Comparison of ENCODE assay signal across 8 cellular contexts in the genomic region with DNA sequence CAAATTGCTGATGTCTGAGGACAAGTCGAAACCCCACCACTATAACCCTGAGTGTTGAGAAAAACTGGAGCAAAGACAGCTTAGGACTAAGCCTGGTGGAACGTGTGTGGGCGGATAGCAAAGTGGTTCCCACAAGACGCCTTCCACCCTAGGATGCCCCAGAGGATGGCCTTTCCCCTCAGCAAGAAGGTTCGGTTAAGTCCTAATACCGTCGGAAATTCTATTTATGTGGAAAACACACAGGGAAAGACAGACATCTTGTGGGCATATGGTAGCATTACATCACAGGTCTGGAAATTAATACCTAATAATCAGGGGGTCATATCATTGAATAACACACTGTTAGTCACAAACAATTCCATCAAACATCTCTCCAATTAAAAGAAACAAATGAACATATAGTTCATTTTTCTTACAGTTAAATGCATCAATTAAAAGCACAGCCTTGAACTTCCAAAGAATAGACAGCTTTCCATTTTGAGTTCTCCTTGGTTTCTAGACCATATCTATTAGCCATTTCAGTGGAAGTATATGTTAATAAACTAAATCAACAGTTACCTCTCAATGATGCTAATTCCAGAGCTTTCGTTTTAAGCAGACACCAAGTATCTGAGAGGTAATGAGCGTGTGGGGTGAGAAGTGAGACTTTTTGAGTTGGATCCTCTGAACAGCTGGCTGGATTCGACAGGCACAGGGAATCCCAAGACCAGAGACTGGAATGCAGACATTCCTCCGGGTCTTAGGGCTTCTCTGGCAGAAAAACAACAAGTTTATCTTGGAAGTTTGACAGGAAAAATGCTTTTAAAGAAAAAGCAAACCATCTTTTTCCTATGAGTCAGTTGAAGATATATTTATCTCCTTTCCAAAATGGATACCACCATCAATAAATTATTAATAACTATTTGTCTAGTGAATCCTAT. TPM values are rescaled to one million over a fixed set of nuclear protein-coding genes. Genes with fewer than 3 reads are reported as not detected.
DNase-seq lines count a peak whose midpoint lies in the region; ATAC-seq, FAIRE-seq and TF ChIP-seq lines count a peak whose summit lies in the region.

No MANE protein-coding gene starts in this region.

- peak overlapping the region in 1 of 2 donors; percentile 34 for H3K4me3 Mint-ChIP-seq in stimulated activated naive CD8-positive, alpha-beta T cell treated with anti-CD3 and anti-CD28 coated beads, Interleukin-15, amount 100 ng/mL, for 72 hours

- peak; percentile 26 for FAIRE-seq in GM18507 (lab: Jason Lieb, UNC)

- H3K9me3 Mint-ChIP-seq in stimulated activated naive CD8-positive, alpha-beta T cell treated with anti-CD3 and anti-CD28 coated beads, Interleukin-15, amount 100 ng/mL, for 72 hours = no peaks in the 10 kb centered on the region

- no peak overlapping the region for H3K4me3 ChIP-seq in body of pancreas
- H3K4me3 ChIP-seq in lower lobe of right lung = no peak overlapping the region

- H3K27me3 ChIP-seq in body of pancreas = no peaks in the 10 kb centered on the region
- H3K27me3 ChIP-seq in lower lobe of right lung (ENCODE audit: low read depth) = no peaks in the 10 kb centered on the region

- intact Hi-C loops in body of pancreas (cut with DNase I) (loop anchor here (5.0 to 10.0 kb wide), 2 partner anchors 277 to 545 kb away; a partner anchor contains a TSS), lower lobe of right lung (cut with DNase I) (loop anchor here (10.0 kb wide), 1 partner anchor 275 kb away; a partner anchor contains a TSS)

- TF ChIP-seq CTCF in body of pancreas (IDR thresholded peaks at IDR 0.05) = peak; percentile 18 to 89 (median 71)
- TF ChIP-seq CTCF in lower lobe of right lung (IDR thresholded peaks at IDR 0.05) = peak; percentile 58

- H3K36me3 ChIP-seq in body of pancreas (replicated peaks in 1 of 2; ENCODE audit: insufficient read depth in 1 of 2, low read depth in 2 of 2) (no peaks in the 10 kb centered on the region), lower lobe of right lung (no peaks in the 10 kb centered on the region)

- no peak overlapping the region for H3K27ac Mint-ChIP-seq in stimulated activated naive CD8-positive, alpha-beta T cell treated with anti-CD3 and anti-CD28 coated beads, Interleukin-15, amount 100 ng/mL, for 72 hours

- H3K4me1 ChIP-seq in body of pancreas = peaks cover 32% of the 10 kb centered on the region
- peaks cover 33% of the 10 kb centered on the region for H3K4me1 ChIP-seq in lower lobe of right lung

- H3K27me3 Mint-ChIP-seq in stimulated activated naive CD8-positive, alpha-beta T cell treated with anti-CD3 and anti-CD28 coated beads, Interleukin-15, amount 100 ng/mL, for 72 hours = no peaks in the 10 kb centered on the region

- H3K27ac ChIP-seq in body of pancreas = no peak overlapping the region
- no peak overlapping the region for H3K27ac ChIP-seq in lower lobe of right lung

- ATAC-seq in body of pancreas (no peak), lower lobe of right lung (no peak), HG02759 (IDR thresholded peaks at IDR 0.05; ENCODE audit: unreplicated experiment) (no peak), HG03565 (IDR thresholded peaks at IDR 0.05; ENCODE audit: unreplicated experiment) (no peak)
- ATAC-seq in stimulated activated naive CD8-positive, alpha-beta T cell treated with anti-CD3 and anti-CD28 coated beads, Interleukin-15, amount 100 ng/mL, for 72 hours = no peak

- H3K4me1 Mint-ChIP-seq in stimulated activated naive CD8-positive, alpha-beta T cell treated with anti-CD3 and anti-CD28 coated beads, Interleukin-15, amount 100 ng/mL, for 72 hours = peaks cover 18% of the 10 kb centered on the region

- DNase-seq in AG08396 (ENCODE audit: low spot score) (peak; percentile 62), GM18507 (ENCODE audit: extremely low spot score, insufficient read length, low read depth) (no peak), NCI-H345 treated with DMSO at 0.1 percent for 48 hours (lab: John Stamatoyannopoulos, UW; ENCODE audit: unreplicated experiment) (peak; percentile 42), body of pancreas (peak in 1 of 4 donors; percentile 39), lower lobe of right lung (no peak)
- no peak for DNase-seq in stimulated activated naive CD8-positive, alpha-beta T cell treated with anti-CD3 and anti-CD28 coated beads, Interleukin-15, amount 100 ng/mL, for 72 hours

- H3K9me3 ChIP-seq in body of pancreas = no peaks in the 10 kb centered on the region
- no peaks in the 10 kb centered on the region for H3K9me3 ChIP-seq in lower lobe of right lung

- 23 to 24% methylated on average over 11 of the region's 11 CpGs for WGBS in body of pancreas, 2 donors

- no peak for TF ChIP-seq POLR2A in body of pancreas (IDR thresholded peaks at IDR 0.05)

RNA-seq across cellular contexts. Expression of a gene that starts 2.9 kb away (rescaled TPM):
- total RNA-seq in body of pancreas = 10 to 100 TPM; 13.5 to 15.6 TPM
- total RNA-seq in lower lobe of right lung = 28.1 TPM

Comparison
In these comparisons a context has a peak if more than half of its experiments do, and no peak if none do; other contexts are left out.
1. DNase-seq: peak in AG08396 (single experiment) and NCI-H345 treated with DMSO at 0.1 percent for 48 hours (single experiment); none in GM18507 (single experiment), lower lobe of right lung (single experiment) and stimulated activated naive CD8-positive, alpha-beta T cell treated with anti-CD3 and anti-CD28 coated beads, Interleukin-15, amount 100 ng/mL, for 72 hours (0 of 2).